ENCODE assay signal across 18 cellular contexts in genomic region chr1:210098376-210098775, GRCh38.
DNase-seq lines count a peak whose midpoint lies in the region; TF ChIP-seq lines count a peak whose summit lies in the region.
"Had no signal": no experiment of that assay in that cellular context is flagged by ENCODE, and none has a peak within 500 bp of the region (broad histone marks: within the 10 kb centered on the region; RNA-seq: fewer than 3 reads in every experiment).

No MANE protein-coding gene starts in this region.

- TF ChIP-seq CTCF in coronary artery (IDR thresholded peaks at IDR 0.05), result no peak
- TF ChIP-seq CTCF in transverse colon (IDR thresholded peaks at IDR 0.05), result no peak

- H3K4me1 ChIP-seq in transverse colon, result no peaks in the 10 kb centered on the region
- H3K4me1 ChIP-seq: SJCRH30 had no signal

- 64 to 68% methylated on average over 4 of the region's 4 CpGs for WGBS in transverse colon (ENCODE audit: low coverage in 1 of 2), 2 donors

- H3K4me3 ChIP-seq in coronary artery (no peak overlapping the region), transverse colon (no peak overlapping the region)
- H3K4me3 ChIP-seq: SJCRH30 had no signal

- no peaks in the 10 kb centered on the region for H3K27me3 ChIP-seq in transverse colon

- intact Hi-C loops in transverse colon (cut with DNase I; ENCODE audit: low total_unique reads), result no loop called here

- TF ChIP-seq EP300 in transverse colon (IDR thresholded peaks at IDR 0.05; ENCODE audit: low read depth), result no peak

- no peaks in the 10 kb centered on the region for H3K36me3 ChIP-seq in transverse colon
- H3K36me3 ChIP-seq: SJCRH30 had no signal

- in situ Hi-C loops in transverse colon (cut with MboI; ENCODE audit: low pct_ligation_motif_present in 1 of 4, low pct_unique_long_range_greater_than_20kb in 1 of 4, low sequenced_read_pairs in 3 of 4), result no loop called here

- no peak for TF ChIP-seq POLR2A in transverse colon (IDR thresholded peaks at IDR 0.05)

- H3K27ac ChIP-seq in coronary artery (no peak overlapping the region), transverse colon (no peak overlapping the region)
- H3K27ac ChIP-seq: 22Rv1, SJCRH30 had no signal

- peak; percentile 23 for DNase-seq in DMS53 (lab: John Stamatoyannopoulos, UW)
- DNase-seq in DMS53 treated with DMSO at 0.1 percent for 48 hours (lab: John Stamatoyannopoulos, UW; ENCODE audit: unreplicated experiment), result no peak
- DNase-seq in M059J (ENCODE audit: low read depth), result peak; percentile 86
- peak; percentile 2 for DNase-seq in astrocyte of the hippocampus (ENCODE audit: low read depth, low spot score)
- no peak for DNase-seq in C1 segment of cervical spinal cord (lab: John Stamatoyannopoulos, UW)
- no peak for DNase-seq in coronary artery (ENCODE audit: low spot score)
- no peak for DNase-seq in transverse colon
- no peak for DNase-seq in NCI-H1417 (lab: John Stamatoyannopoulos, UW)
- DNase-seq: DMS 273 treated with DMSO at 0.1 percent for 48 hours; NCI-H1092 treated with DMSO at 0.1 percent for 48 hours; NCI-H146; NCI-H2029; NCI-H226; NCI-H510A treated with DMSO at 0.1 percent for 48 hours; NCI-H774; NK-92 treated with Interleukin-12 subunit alpha and Interleukin-12 subunit beta, amount 100 ng/mL, for 24 hours; SJCRH30 had no signal

- no peaks in the 10 kb centered on the region for H3K9me3 ChIP-seq in transverse colon
- H3K9me3 ChIP-seq: SJCRH30 had no signal

Comparison
In these comparisons a context has a peak if more than half of its experiments do, and no peak if none do; other contexts are left out.
1. DNase-seq: peak in DMS53 (single experiment), M059J (single experiment) and astrocyte of the hippocampus (single experiment); none in DMS53 treated with DMSO at 0.1 percent for 48 hours (single experiment), C1 segment of cervical spinal cord (0 of 14), coronary artery (single experiment), transverse colon (single experiment) and NCI-H1417 (0 of 3).